Comparison of ENCODE assay signal across 1 cellular context in the genomic region with DNA sequence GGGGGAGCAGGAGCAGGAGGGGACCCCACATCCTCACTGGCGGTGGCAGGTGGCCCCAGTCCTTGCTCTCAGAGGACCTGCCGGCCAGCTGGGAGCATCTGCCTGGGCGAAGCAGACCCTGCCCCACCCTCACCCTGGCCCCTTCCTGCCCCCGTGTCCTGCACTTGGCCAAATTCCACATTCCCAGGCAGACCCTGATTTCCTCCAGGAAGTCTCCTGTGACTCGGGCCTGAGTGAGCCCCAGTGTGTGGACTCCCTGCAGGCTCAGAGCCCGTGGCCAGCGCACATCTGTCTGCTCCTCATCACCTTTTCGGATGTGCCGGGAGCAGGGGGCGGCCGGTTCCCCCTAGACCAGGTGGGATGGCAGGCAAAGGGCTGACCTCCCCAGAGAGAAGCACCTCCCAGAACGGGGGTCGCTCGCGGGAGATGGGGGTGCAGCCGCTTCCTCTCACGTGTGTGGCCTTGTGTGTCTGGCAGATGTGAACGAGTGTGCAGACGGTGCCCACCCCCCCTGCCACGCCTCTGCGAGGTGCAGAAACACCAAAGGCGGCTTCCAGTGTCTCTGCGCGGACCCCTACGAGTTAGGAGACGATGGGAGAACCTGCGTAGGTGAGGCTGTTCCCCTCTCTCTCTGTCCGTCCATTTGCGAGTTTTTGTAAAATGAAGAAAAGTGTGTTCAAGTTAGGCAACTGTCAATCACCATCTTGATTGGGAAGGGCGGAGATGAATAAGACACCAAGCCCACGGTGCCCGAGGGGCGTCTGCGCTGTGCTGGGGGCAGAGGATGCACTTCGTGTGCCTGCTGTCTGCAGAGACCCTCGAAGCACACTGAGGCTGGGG.
TF ChIP-seq lines count a peak whose summit lies in the region.

No MANE protein-coding gene starts in this region.

TF ChIP-seq in WTC11, 78 proteins besides CTCF, POLR2A, EP300 and RAD21 (continued from another document):
- TF ChIP-seq STAT6 (CRISPR knock-in tag; conservative IDR thresholded peaks at IDR 0.05; ENCODE audit: low read depth), result no peak
- TF ChIP-seq, protein P1, sequence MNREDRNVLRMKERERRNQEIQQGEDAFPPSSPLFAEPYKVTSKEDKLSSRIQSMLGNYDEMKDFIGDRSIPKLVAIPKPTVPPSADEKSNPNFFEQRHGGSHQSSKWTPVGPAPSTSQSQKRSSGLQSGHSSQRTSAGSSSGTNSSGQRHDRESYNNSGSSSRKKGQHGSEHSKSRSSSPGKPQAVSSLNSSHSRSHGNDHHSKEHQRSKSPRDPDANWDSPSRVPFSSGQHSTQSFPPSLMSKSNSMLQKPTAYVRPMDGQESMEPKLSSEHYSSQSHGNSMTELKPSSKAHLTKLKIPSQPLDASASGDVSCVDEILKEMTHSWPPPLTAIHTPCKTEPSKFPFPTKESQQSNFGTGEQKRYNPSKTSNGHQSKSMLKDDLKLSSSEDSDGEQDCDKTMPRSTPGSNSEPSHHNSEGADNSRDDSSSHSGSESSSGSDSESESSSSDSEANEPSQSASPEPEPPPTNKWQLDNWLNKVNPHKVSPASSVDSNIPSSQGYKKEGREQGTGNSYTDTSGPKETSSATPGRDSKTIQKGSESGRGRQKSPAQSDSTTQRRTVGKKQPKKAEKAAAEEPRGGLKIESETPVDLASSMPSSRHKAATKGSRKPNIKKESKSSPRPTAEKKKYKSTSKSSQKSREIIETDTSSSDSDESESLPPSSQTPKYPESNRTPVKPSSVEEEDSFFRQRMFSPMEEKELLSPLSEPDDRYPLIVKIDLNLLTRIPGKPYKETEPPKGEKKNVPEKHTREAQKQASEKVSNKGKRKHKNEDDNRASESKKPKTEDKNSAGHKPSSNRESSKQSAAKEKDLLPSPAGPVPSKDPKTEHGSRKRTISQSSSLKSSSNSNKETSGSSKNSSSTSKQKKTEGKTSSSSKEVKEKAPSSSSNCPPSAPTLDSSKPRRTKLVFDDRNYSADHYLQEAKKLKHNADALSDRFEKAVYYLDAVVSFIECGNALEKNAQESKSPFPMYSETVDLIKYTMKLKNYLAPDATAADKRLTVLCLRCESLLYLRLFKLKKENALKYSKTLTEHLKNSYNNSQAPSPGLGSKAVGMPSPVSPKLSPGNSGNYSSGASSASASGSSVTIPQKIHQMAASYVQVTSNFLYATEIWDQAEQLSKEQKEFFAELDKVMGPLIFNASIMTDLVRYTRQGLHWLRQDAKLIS (CRISPR knock-in tag; IDR thresholded peaks at IDR 0.05; ENCODE audit: borderline replicate concordance), result no peak
- TF ChIP-seq ETV6 (CRISPR knock-in tag; IDR thresholded peaks at IDR 0.05), result no peak
